19 cellular contexts compared by ENCODE assay signal in the genomic region with DNA sequence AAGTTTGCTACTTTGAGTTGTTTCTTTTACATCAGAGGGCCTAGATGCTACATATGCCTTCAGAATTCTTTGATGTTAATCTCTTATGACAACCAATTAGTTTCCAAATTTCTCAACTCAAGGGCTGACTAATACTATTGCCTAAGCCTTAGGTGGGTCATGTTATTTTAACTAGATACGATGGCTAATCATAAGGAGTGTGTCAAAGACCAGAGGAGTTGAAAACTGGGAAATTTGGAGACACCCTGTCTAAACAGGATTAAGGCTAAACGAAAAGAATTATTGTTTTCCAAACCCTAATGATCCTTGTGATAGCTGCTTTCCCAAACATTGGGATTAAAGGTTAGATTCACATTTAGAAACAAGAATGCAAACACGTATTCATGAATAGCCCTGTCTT.
DNase-seq lines count a peak whose midpoint lies in the region; ATAC-seq and TF ChIP-seq lines count a peak whose summit lies in the region.
"Had no signal": no experiment of that assay in that cellular context is flagged by ENCODE, and none has a peak within 500 bp of the region (broad histone marks: within the 10 kb centered on the region; RNA-seq: fewer than 3 reads in every experiment).

No MANE protein-coding gene starts in this region.

- no peaks in the 10 kb centered on the region for H3K27me3 ChIP-seq in PC-9 (ENCODE audit: insufficient read depth, low read depth)
- H3K27me3 ChIP-seq in trophoblast cell (ENCODE audit: insufficient read depth, low read length): no peaks in the 10 kb centered on the region
- H3K27me3 ChIP-seq in spleen (replicated peaks in 1 of 7): no peaks in the 10 kb centered on the region
- H3K27me3 ChIP-seq: BLaER1, Peyer's patch had no signal

- no peaks in the 10 kb centered on the region for H4K20me1 ChIP-seq in PC-9 (ENCODE audit: insufficient read depth)
- H4K20me1 ChIP-seq: BLaER1 had no signal

- H3K14ac ChIP-seq in trophoblast cell (ENCODE audit: low read length): no peak overlapping the region

- peak overlapping the region; percentile 68 for H3K4me2 ChIP-seq in PC-9
- no peak overlapping the region for H3K4me2 ChIP-seq in trophoblast cell (ENCODE audit: low read length)
- H3K4me2 ChIP-seq: BLaER1 had no signal

- peak; percentile 67 for DNase-seq in HCEC 1CT
- DNase-seq in PC-9: peak in 1 of 2 experiments; percentile 92
- peak; percentile 92 for DNase-seq in epithelial cell of esophagus (ENCODE audit: low read depth)
- peak; percentile 1 to 53 for DNase-seq in trophoblast cell
- DNase-seq in spleen: no peak
- no peak for DNase-seq in activated T-cell treated with anti-CD3 and anti-CD28 coated beads for 4 hours
- DNase-seq: activated effector memory CD4-positive, alpha-beta T cell treated with anti-CD3 and anti-CD28 coated beads, Interleukin-2, amount 50 U/mL, for 16 hours; aorta; naive thymus-derived CD8-positive, alpha-beta T cell; NCI-H2029; NCI-H524 treated with DMSO at 0.1 percent for 48 hours; Peyer's patch; stimulated activated CD4-positive, alpha-beta T cell treated with anti-CD3 and anti-CD28 coated beads, Interleukin-4, amount 100 ng/mL, for 1 hour; stimulated activated CD8-positive, alpha-beta memory T cell treated with anti-CD3 and anti-CD28 coated beads, Interleukin-4, amount 100 ng/mL, for 48 hours; T-cell had no signal

- H3K27ac ChIP-seq in PC-9: peak overlapping the region; percentile 69
- H3K27ac ChIP-seq in trophoblast cell (ENCODE audit: low read depth, low read length): no peak overlapping the region
- H3K27ac ChIP-seq in spleen: no peak overlapping the region
- H3K27ac ChIP-seq: BLaER1, Peyer's patch had no signal

- H3K9me3 ChIP-seq in PC-9 (ENCODE audit: insufficient read depth, low read depth) (no peaks in the 10 kb centered on the region), trophoblast cell (ENCODE audit: insufficient read depth, low read depth, low read length) (no peaks in the 10 kb centered on the region), spleen (no peaks in the 10 kb centered on the region)
- H3K9me3 ChIP-seq: BLaER1, Peyer's patch had no signal

- H2AK5ac ChIP-seq in trophoblast cell (ENCODE audit: low read length): no peak overlapping the region

- TF ChIP-seq POLR2A in spleen (IDR thresholded peaks at IDR 0.05): no peak

- no peak overlapping the region for H4K12ac ChIP-seq in trophoblast cell (ENCODE audit: low read depth, low read length)

- POLR2A ChIA-PET in PC-9 (lab: Charles Lee; ENCODE audit: unreplicated experiment): no interaction called here

- ATAC-seq in HG02938 (IDR thresholded peaks at IDR 0.05; ENCODE audit: unreplicated experiment) (no peak), GM19324 (IDR thresholded peaks at IDR 0.05; ENCODE audit: low FRiP score, unreplicated experiment) (no peak)
- ATAC-seq: naive thymus-derived CD8-positive, alpha-beta T cell; T-cell had no signal

- H3K23ac ChIP-seq in trophoblast cell (ENCODE audit: low read length): no peak overlapping the region

- H3F3A ChIP-seq in PC-9 (ENCODE audit: insufficient read depth, low read depth): peaks cover 19% of the 10 kb centered on the region

- H3K4me1 ChIP-seq in PC-9 (replicated peaks; ENCODE audit: insufficient read depth) (peaks cover 58% of the 10 kb centered on the region), trophoblast cell (ENCODE audit: control insufficient read depth in 1 of 2, insufficient read depth in 2 of 2, low read length in 2 of 2) (no peaks in the 10 kb centered on the region), spleen (no peaks in the 10 kb centered on the region)
- H3K4me1 ChIP-seq: BLaER1, Peyer's patch had no signal

- H3K79me2 ChIP-seq in PC-9 (ENCODE audit: low read depth) (no peaks in the 10 kb centered on the region), trophoblast cell (ENCODE audit: control insufficient read depth, insufficient read depth, low read length, poor library complexity) (no peaks in the 10 kb centered on the region)

- TF ChIP-seq CTCF in PC-9 (conservative IDR thresholded peaks at IDR 0.05) (no peak), epithelial cell of esophagus (IDR thresholded peaks at IDR 0.05; ENCODE audit: insufficient read depth, low read depth, low read length, missing control alignments) (no peak), spleen (IDR thresholded peaks at IDR 0.05 in 8 of 11, conservative IDR thresholded peaks at IDR 0.05 in 3 of 11) (no peak)

- no TSS peak for BruUV-seq in PC-9 (replicated peaks; lab: Mats Ljungman, UMichigan)

- H3K9me2 ChIP-seq in PC-9 (ENCODE audit: insufficient read depth): no peaks in the 10 kb centered on the region

- no peak overlapping the region for H2BK5ac ChIP-seq in trophoblast cell (ENCODE audit: low read depth, low read length, poor library complexity)

- peaks cover 2% of the 10 kb centered on the region for H3K79me1 ChIP-seq in trophoblast cell (ENCODE audit: low read length)

- no peak overlapping the region for H3K18ac ChIP-seq in trophoblast cell (ENCODE audit: low read length)

- no peak overlapping the region for H3K9ac ChIP-seq in trophoblast cell (ENCODE audit: low read length)
- H3K9ac ChIP-seq: BLaER1 had no signal

- H2BK120ac ChIP-seq in trophoblast cell (ENCODE audit: insufficient read depth, low read length, poor library complexity): no peak overlapping the region

- no peaks in the 10 kb centered on the region for H3K36me3 ChIP-seq in PC-9 (ENCODE audit: low read depth)
- H3K36me3 ChIP-seq in trophoblast cell (ENCODE audit: control insufficient read depth in 1 of 2, insufficient read depth in 2 of 2, low read length in 2 of 2): no peaks in the 10 kb centered on the region
- no peaks in the 10 kb centered on the region for H3K36me3 ChIP-seq in spleen
- H3K36me3 ChIP-seq: BLaER1, Peyer's patch had no signal

- H4K8ac ChIP-seq in trophoblast cell (ENCODE audit: low read depth, low read length): no peak overlapping the region

- H3K4ac ChIP-seq in trophoblast cell (ENCODE audit: low read depth, low read length): no peak overlapping the region

- H4K91ac ChIP-seq in trophoblast cell (ENCODE audit: low read depth, low read length): no peak overlapping the region

- WGBS in trophoblast cell (ENCODE audit: extremely low coverage, insufficient coverage, insufficient read length): no CpG with 5 or more reads among the region's 3 CpGs
- 70 to 91% (median 81%) methylated on average over 3 of the region's 3 CpGs for WGBS in spleen, 5 donors

- H3K4me3 ChIP-seq in PC-9 (0 out of 2 replicates have a peak overlapping the region, but pooled peaks have one; percentile 20), epithelial cell of esophagus (ENCODE audit: low read length) (no peak overlapping the region), trophoblast cell (ENCODE audit: low read depth, low read length) (no peak overlapping the region), spleen (no peak overlapping the region)
- H3K4me3 ChIP-seq: BLaER1, lung, Peyer's patch had no signal

- H2AFZ ChIP-seq in PC-9 (no peak overlapping the region), trophoblast cell (ENCODE audit: insufficient read depth, low read length, poor library complexity) (no peak overlapping the region)

- intact Hi-C loops in PC-9 (cut with micrococcal nuclease; ENCODE audit: unreplicated experiment): no loop called here
- intact Hi-C loops in spleen (cut with DNase I; ENCODE audit: low total_unique reads): no loop called here

- H2BK12ac ChIP-seq in trophoblast cell (ENCODE audit: low read length): no peak overlapping the region

- CTCF ChIA-PET in PC-9 (lab: Charles Lee): no interaction called here

Comparison
In these comparisons a context has a peak if more than half of its experiments do, and no peak if none do; other contexts are left out.
1. DNase-seq: peak in HCEC 1CT (single experiment), epithelial cell of esophagus (single experiment) and trophoblast cell (2 of 2); none in spleen (single experiment) and activated T-cell treated with anti-CD3 and anti-CD28 coated beads for 4 hours (single experiment).